In genomic region chr13:80962173-80962572, GRCh38 we compare ENCODE assay signal across 22 cellular contexts.
"Had no signal": no experiment of that assay in that cellular context is flagged by ENCODE, and none has a peak within 500 bp of the region (broad histone marks: within the 10 kb centered on the region; RNA-seq: fewer than 3 reads in every experiment).

No MANE protein-coding gene starts in this region.

- H3K4me3 ChIP-seq: colonic mucosa, MG63, SJCRH30 had no signal

- DNase-seq: activated B cell treated with CpG ODN at 0.5 μM for 24 hours; activated CD4-positive, alpha-beta memory T cell treated with anti-CD3 and anti-CD28 coated beads, Interleukin-2, amount 10 ng/mL, durations not matched to agents 7 days and 5 days; activated CD4-positive, alpha-beta T cell treated with anti-CD3 and anti-CD28 coated beads, Interleukin-2, amount 50 U/mL, for 1 hour; activated gamma-delta T cell; activated naive CD4-positive, alpha-beta T cell treated with anti-CD3 and anti-CD28 coated beads for 36 hours; activated T-cell treated with anti-CD3 and anti-CD28 coated beads for 4 hours; activated T-cell treated with anti-CD3 and anti-CD28 coated beads, Interleukin-2, amount 50 U/mL, for 48 hours; caudate nucleus; colonic mucosa; MG63; MV-4-11; NCI-H1092 treated with DMSO at 0.1 percent for 48 hours; NCI-H1417 treated with DMSO at 0.1 percent for 48 hours; NCI-H1694; NCI-H2029; NCI-H2227 treated with DMSO at 0.1 percent for 48 hours; NCI-H446 treated with DMSO at 0.1 percent for 48 hours; NCI-H82; Right ventricle myocardium superior; T-helper 17 cell; T-helper 9 cell had no signal

- H3K9me3 ChIP-seq: colonic mucosa, MG63, SJCRH30 had no signal

- H3K4me1 ChIP-seq: colonic mucosa had no signal

- H3K27me3 ChIP-seq: colonic mucosa, MG63, SJCRH30 had no signal

- H3K36me3 ChIP-seq: colonic mucosa, MG63, SJCRH30 had no signal
